ENCODE assay signal across 21 cellular contexts in genomic region chr10:98477861-98478260, GRCh38. TPM values are rescaled to one million over a fixed set of nuclear protein-coding genes. Genes with fewer than 3 reads are reported as not detected.
DNase-seq lines count a peak whose midpoint lies in the region; ATAC-seq, FAIRE-seq and TF ChIP-seq lines count a peak whose summit lies in the region.
"Had no signal": no experiment of that assay in that cellular context is flagged by ENCODE, and none has a peak within 500 bp of the region (broad histone marks: within the 10 kb centered on the region; RNA-seq: fewer than 3 reads in every experiment).

No MANE protein-coding gene starts in this region.

- no peaks in the 10 kb centered on the region for H3K79me2 ChIP-seq in astrocyte (ENCODE audit: insufficient read depth, low read length)

- H3K27me3 Mint-ChIP-seq in HFFc6 (ENCODE audit: insufficient read depth), result no peaks in the 10 kb centered on the region
- no peaks in the 10 kb centered on the region for H3K27me3 Mint-ChIP-seq in astrocyte (ENCODE audit: low read depth, unreplicated experiment)

- FAIRE-seq in astrocyte (lab: Jason Lieb, UNC), result no peak
- no peak for FAIRE-seq in pancreas (lab: Jason Lieb, UNC)
- FAIRE-seq: A204.1, D721Med, G401.6, GM12892, GM18507 had no signal

- H3K27ac Mint-ChIP-seq in HFFc6, result 0 out of 2 replicates have a peak overlapping the region, but pooled peaks have one; percentile 83
- H3K27ac Mint-ChIP-seq in astrocyte (ENCODE audit: unreplicated experiment), result peak overlapping the region; percentile 83
- H3K27ac Mint-ChIP-seq: CD4-positive, alpha-beta T cell; CD8-positive, alpha-beta memory T cell had no signal

- H3K4me1 Mint-ChIP-seq in HFFc6 (ENCODE audit: low read depth) (peaks cover 43% of the 10 kb centered on the region), astrocyte (ENCODE audit: low read depth, unreplicated experiment) (peaks cover 16% of the 10 kb centered on the region)

- H3K9me3 Mint-ChIP-seq in HFFc6, result no peaks in the 10 kb centered on the region
- no peaks in the 10 kb centered on the region for H3K9me3 Mint-ChIP-seq in astrocyte (ENCODE audit: unreplicated experiment)
- H3K9me3 Mint-ChIP-seq: CD4-positive, alpha-beta T cell; CD8-positive, alpha-beta memory T cell had no signal

- H3K27me3 ChIP-seq in astrocyte (ENCODE audit: insufficient read depth, low read length), result no peaks in the 10 kb centered on the region
- no peaks in the 10 kb centered on the region for H3K27me3 ChIP-seq in pancreas
- H3K27me3 ChIP-seq: BE2C, BLaER1 had no signal

- H3K4me1 ChIP-seq in astrocyte (ENCODE audit: insufficient read depth, low read length), result no peaks in the 10 kb centered on the region
- no peaks in the 10 kb centered on the region for H3K4me1 ChIP-seq in pancreas
- H3K4me1 ChIP-seq: BE2C, Caco-2 had no signal

- no peak for TF ChIP-seq CTCF in HFFc6 (IDR thresholded peaks at IDR 0.05)
- no peak for TF ChIP-seq CTCF in astrocyte (IDR thresholded peaks at IDR 0.05; ENCODE audit: insufficient read depth, low read depth, low read length)
- no peak for TF ChIP-seq CTCF in pancreas (IDR thresholded peaks at IDR 0.05)

- intact Hi-C loops in pancreas (cut with DNase I), result no loop called here

- no peak overlapping the region for H3K27ac ChIP-seq in astrocyte (ENCODE audit: low read depth, low read length)
- no peak overlapping the region for H3K27ac ChIP-seq in pancreas
- H3K27ac ChIP-seq: BLaER1, C4-2B had no signal

- no peak overlapping the region for H3K9ac ChIP-seq in astrocyte (ENCODE audit: low read length)
- H3K9ac ChIP-seq: BLaER1 had no signal

- no peak overlapping the region for H2AFZ ChIP-seq in astrocyte (ENCODE audit: low read depth, low read length)

- H3K4me3 ChIP-seq in astrocyte (ENCODE audit: insufficient read depth, low read depth, low read length), result no peak overlapping the region
- H3K4me3 ChIP-seq in pancreas, result no peak overlapping the region
- H3K4me3 ChIP-seq: BLaER1 had no signal

- no peaks in the 10 kb centered on the region for H4K20me1 ChIP-seq in astrocyte (ENCODE audit: insufficient read depth, low read length)
- H4K20me1 ChIP-seq: BLaER1 had no signal

- no peaks in the 10 kb centered on the region for H3K9me3 ChIP-seq in astrocyte (ENCODE audit: insufficient read depth, low read depth, low read length)
- no peaks in the 10 kb centered on the region for H3K9me3 ChIP-seq in pancreas
- H3K9me3 ChIP-seq: BE2C, BLaER1, Caco-2 had no signal

- no peaks in the 10 kb centered on the region for H3K36me3 Mint-ChIP-seq in HFFc6 (ENCODE audit: low read depth)
- no peaks in the 10 kb centered on the region for H3K36me3 Mint-ChIP-seq in astrocyte (ENCODE audit: low read depth, unreplicated experiment)
- H3K36me3 Mint-ChIP-seq: CD8-positive, alpha-beta memory T cell had no signal

- no peak for DNase-seq in HFFc6
- DNase-seq in astrocyte (ENCODE audit: low read depth), result no peak
- no peak for DNase-seq in GOT3 (lab: John Stamatoyannopoulos, UW)
- DNase-seq in pancreas, result no peak
- DNase-seq: 8988T; ACHN; BE2C; Caco-2; Calu3; CD4-positive, alpha-beta T cell; CD8-positive, alpha-beta memory T cell; DMS79 treated with DMSO at 0.1 percent for 48 hours; GF-D8 had no signal

- no peaks in the 10 kb centered on the region for H3K36me3 ChIP-seq in astrocyte (ENCODE audit: insufficient read depth, low read length)
- no peaks in the 10 kb centered on the region for H3K36me3 ChIP-seq in pancreas
- H3K36me3 ChIP-seq: BE2C, BLaER1 had no signal

- no peak overlapping the region for H3K4me2 ChIP-seq in astrocyte (ENCODE audit: low read length)

- ATAC-seq in HG02884 (IDR thresholded peaks at IDR 0.05; ENCODE audit: unreplicated experiment), result no peak
- ATAC-seq in pancreas, result no peak

- H3K4me3 Mint-ChIP-seq in HFFc6, result no peak overlapping the region
- no peak overlapping the region for H3K4me3 Mint-ChIP-seq in astrocyte (ENCODE audit: unreplicated experiment)
- H3K4me3 Mint-ChIP-seq: CD4-positive, alpha-beta T cell; CD8-positive, alpha-beta memory T cell had no signal

RNA-seq across cellular contexts. Expression of gene HPS1, which starts 31.1 kb away (rescaled TPM):
- 10 to 100 TPM; 49.1 to 55.9 (median 52.8) TPM for total RNA-seq in HFFc6 (2021; fragmentation: NEBNext Ultra II Directional; extraction: Animal tissue kit (Norgen Biotek cat#: 25700))
- total RNA-seq in astrocyte (29.0 and 34.7 TPM in 2 replicates), pancreas (10 to 100 TPM; 24.6 to 38.7 (median 28.5) TPM)
- 10 to 100 TPM; 33.5 to 38.3 TPM for polyA plus RNA-seq in pancreas
